In genomic region chr7:26624431-26624830, GRCh38 we compare ENCODE assay signal across 32 cellular contexts.
"Had no signal": no experiment of that assay in that cellular context is flagged by ENCODE, and none has a peak within 500 bp of the region (broad histone marks: within the 10 kb centered on the region; RNA-seq: fewer than 3 reads in every experiment).

No MANE protein-coding gene starts in this region.

- H3K27me3 Mint-ChIP-seq: activated B cell treated with CpG ODN at 0.5 μM for 24 hours; activated CD4-positive, alpha-beta memory T cell treated with anti-CD3 and anti-CD28 coated beads for 36 hours; activated naive CD8-positive, alpha-beta T cell treated with anti-CD3 and anti-CD28 coated beads for 36 hours; activated naive CD8-positive, alpha-beta T cell treated with anti-CD3 and anti-CD28 coated beads, Interleukin-2, amount 50 U/mL, for 24 hours had no signal

- H3K4me3 Mint-ChIP-seq: activated B cell treated with CpG ODN at 0.5 μM for 24 hours; activated CD4-positive, alpha-beta memory T cell treated with anti-CD3 and anti-CD28 coated beads for 36 hours; activated CD4-positive, alpha-beta T cell treated with anti-CD3 and anti-CD28 coated beads for 36 hours; activated CD4-positive, alpha-beta T cell treated with anti-CD3 and anti-CD28 coated beads, Interleukin-2, amount 10 ng/mL, durations not matched to agents 24 days and 14 days; activated CD8-positive, alpha-beta memory T cell treated with anti-CD3 and anti-CD28 coated beads, Interleukin-2, amount 10 ng/mL, durations not matched to agents 7 days and 5 days; activated CD8-positive, alpha-beta T cell treated with anti-CD3 and anti-CD28 coated beads, Interleukin-2, amount 10 ng/mL, durations not matched to agents 7 days and 5 days; activated naive CD4-positive, alpha-beta T cell treated with anti-CD3 and anti-CD28 coated beads for 36 hours; activated naive CD4-positive, alpha-beta T cell treated with anti-CD3 and anti-CD28 coated beads, Interleukin-2, amount 50 U/mL, for 24 hours; activated naive CD8-positive, alpha-beta T cell treated with anti-CD3 and anti-CD28 coated beads for 36 hours; activated naive CD8-positive, alpha-beta T cell treated with anti-CD3 and anti-CD28 coated beads, Interleukin-2, amount 50 U/mL, for 24 hours; activated T-helper 1 cell treated with anti-CD3 and anti-CD28 coated beads, Interleukin-12 subunit alpha, Interleukin-12 subunit beta, Interleukin-2, Interleukin-4 antibody, amounts not matched to agents 30 ng/mL and 10 ng/mL and 1 ng/mL, durations not matched to agents 14 hours and 24 hours and 36 hours; T-helper 17 cell; T-helper 2 cell treated with Interferon-gamma antibody and Interleukin-4, amounts not matched to agents 5 μg/mL and 100 μg/mL, for 36 hours had no signal

- ATAC-seq: activated CD4-positive, alpha-beta T cell treated with anti-CD3 and anti-CD28 coated beads for 36 hours; activated CD4-positive, CD25-positive, alpha-beta regulatory T cell treated with anti-CD3 and anti-CD28 coated beads, Interleukin-2, amount 50 U/mL, for 24 hours; activated CD8-positive, alpha-beta memory T cell treated with anti-CD3 and anti-CD28 coated beads, Interleukin-2, amount 10 ng/mL, durations not matched to agents 7 days and 5 days; activated CD8-positive, alpha-beta T cell treated with anti-CD3 and anti-CD28 coated beads, Interleukin-2, amount 10 ng/mL, durations not matched to agents 7 days and 5 days; activated naive CD8-positive, alpha-beta T cell treated with anti-CD3 and anti-CD28 coated beads, Interleukin-2, amount 50 U/mL, for 24 hours; body of pancreas; gastroesophageal sphincter; T-helper 17 cell had no signal

- H3K4me1 Mint-ChIP-seq: activated B cell treated with CpG ODN at 0.5 μM for 24 hours; activated CD4-positive, alpha-beta T cell treated with anti-CD3 and anti-CD28 coated beads for 36 hours; activated naive CD4-positive, alpha-beta T cell treated with anti-CD3 and anti-CD28 coated beads, Interleukin-2, amount 50 U/mL, for 24 hours; activated naive CD8-positive, alpha-beta T cell treated with anti-CD3 and anti-CD28 coated beads for 36 hours; activated naive CD8-positive, alpha-beta T cell treated with anti-CD3 and anti-CD28 coated beads, Interleukin-2, amount 50 U/mL, for 24 hours; T-helper 17 cell had no signal

- H3K4me1 ChIP-seq: adrenal gland, body of pancreas, esophagus squamous epithelium, gastroesophageal sphincter had no signal

- H3K9me3 ChIP-seq: adrenal gland, body of pancreas, esophagus squamous epithelium, gastroesophageal sphincter had no signal

- H3K36me3 ChIP-seq: adrenal gland, esophagus squamous epithelium, gastroesophageal sphincter, WERI-Rb-1 had no signal

- H3K9me3 Mint-ChIP-seq: activated CD4-positive, alpha-beta memory T cell treated with anti-CD3 and anti-CD28 coated beads for 36 hours; activated naive CD4-positive, alpha-beta T cell treated with anti-CD3 and anti-CD28 coated beads for 36 hours; activated naive CD4-positive, alpha-beta T cell treated with anti-CD3 and anti-CD28 coated beads, Interleukin-2, amount 50 U/mL, for 24 hours; activated naive CD8-positive, alpha-beta T cell treated with anti-CD3 and anti-CD28 coated beads for 36 hours; activated naive CD8-positive, alpha-beta T cell treated with anti-CD3 and anti-CD28 coated beads, Interleukin-2, amount 50 U/mL, for 24 hours; activated T-helper 1 cell treated with anti-CD3 and anti-CD28 coated beads, Interleukin-12 subunit alpha, Interleukin-12 subunit beta, Interleukin-2, Interleukin-4 antibody, amounts not matched to agents 30 ng/mL and 10 ng/mL and 1 ng/mL, durations not matched to agents 14 hours and 24 hours and 36 hours; activated T-helper 2 cell treated with anti-CD3 and anti-CD28 coated beads, Interferon-gamma antibody, Interleukin-2, Interleukin-4, amounts not matched to agents 10 μg/mL and 5 μg/mL and 100 μg/mL, durations not matched to agents 14 hours and 24 hours and 36 hours; T-helper 2 cell treated with Interferon-gamma antibody and Interleukin-4, amounts not matched to agents 5 μg/mL and 100 μg/mL, for 36 hours had no signal

- H3K36me3 Mint-ChIP-seq: activated CD4-positive, alpha-beta memory T cell treated with anti-CD3 and anti-CD28 coated beads for 36 hours; activated naive CD4-positive, alpha-beta T cell treated with anti-CD3 and anti-CD28 coated beads, Interleukin-2, amount 50 U/mL, for 24 hours; activated naive CD8-positive, alpha-beta T cell treated with anti-CD3 and anti-CD28 coated beads for 36 hours had no signal

- H3K27ac ChIP-seq: adrenal gland, body of pancreas, epithelial cell of prostate, esophagus squamous epithelium, gastroesophageal sphincter, WERI-Rb-1 had no signal

- H3K27ac Mint-ChIP-seq: activated B cell treated with CpG ODN at 0.5 μM for 24 hours; activated CD4-positive, alpha-beta memory T cell treated with anti-CD3 and anti-CD28 coated beads for 36 hours; activated CD4-positive, alpha-beta T cell treated with anti-CD3 and anti-CD28 coated beads for 36 hours; activated CD4-positive, alpha-beta T cell treated with anti-CD3 and anti-CD28 coated beads, Interleukin-2, amount 10 ng/mL, durations not matched to agents 24 days and 14 days; activated CD8-positive, alpha-beta memory T cell treated with anti-CD3 and anti-CD28 coated beads, Interleukin-2, amount 10 ng/mL, durations not matched to agents 7 days and 5 days; activated CD8-positive, alpha-beta T cell treated with anti-CD3 and anti-CD28 coated beads, Interleukin-2, amount 10 ng/mL, durations not matched to agents 7 days and 5 days; activated naive CD4-positive, alpha-beta T cell treated with anti-CD3 and anti-CD28 coated beads for 36 hours; activated naive CD4-positive, alpha-beta T cell treated with anti-CD3 and anti-CD28 coated beads, Interleukin-2, amount 50 U/mL, for 24 hours; activated naive CD8-positive, alpha-beta T cell treated with anti-CD3 and anti-CD28 coated beads for 36 hours; activated naive CD8-positive, alpha-beta T cell treated with anti-CD3 and anti-CD28 coated beads, Interleukin-2, amount 50 U/mL, for 24 hours; activated T-helper 1 cell treated with anti-CD3 and anti-CD28 coated beads, Interleukin-12 subunit alpha, Interleukin-12 subunit beta, Interleukin-2, Interleukin-4 antibody, amounts not matched to agents 30 ng/mL and 10 ng/mL and 1 ng/mL, durations not matched to agents 14 hours and 24 hours and 36 hours; activated T-helper 2 cell treated with anti-CD3 and anti-CD28 coated beads, Interferon-gamma antibody, Interleukin-2, Interleukin-4, amounts not matched to agents 10 μg/mL and 5 μg/mL and 100 μg/mL, durations not matched to agents 14 hours and 24 hours and 36 hours; T-helper 17 cell; T-helper 2 cell treated with Interferon-gamma antibody and Interleukin-4, amounts not matched to agents 5 μg/mL and 100 μg/mL, for 36 hours had no signal

- DNase-seq: activated B cell treated with CpG ODN at 0.5 μM for 24 hours; activated CD4-positive, alpha-beta memory T cell treated with anti-CD3 and anti-CD28 coated beads for 36 hours; activated CD4-positive, alpha-beta T cell treated with anti-CD3 and anti-CD28 coated beads for 36 hours; activated CD4-positive, alpha-beta T cell treated with anti-CD3 and anti-CD28 coated beads, Interleukin-2, amount 10 ng/mL, durations not matched to agents 24 days and 14 days; activated CD8-positive, alpha-beta memory T cell treated with anti-CD3 and anti-CD28 coated beads, Interleukin-2, amount 10 ng/mL, durations not matched to agents 7 days and 5 days; activated CD8-positive, alpha-beta memory T cell treated with anti-CD3 and anti-CD28 coated beads, Interleukin-2, amount 50 U/mL, for 4 hours; activated CD8-positive, alpha-beta T cell treated with anti-CD3 and anti-CD28 coated beads, Interleukin-2, amount 10 ng/mL, durations not matched to agents 7 days and 5 days; activated effector memory CD4-positive, alpha-beta T cell treated with anti-CD3 and anti-CD28 coated beads, Interleukin-2, amount 50 U/mL, for 16 hours; activated naive CD4-positive, alpha-beta T cell treated with anti-CD3 and anti-CD28 coated beads for 36 hours; activated naive CD8-positive, alpha-beta T cell treated with anti-CD3 and anti-CD28 coated beads for 36 hours; activated naive CD8-positive, alpha-beta T cell treated with anti-CD3 and anti-CD28 coated beads, Interleukin-2, amount 50 U/mL, for 24 hours; activated T-cell treated with anti-CD3 and anti-CD28 coated beads, Interleukin-2, amount 50 U/mL, for 1 hour; activated T-cell treated with anti-CD3 and anti-CD28 coated beads, Interleukin-2, amount 50 U/mL, for 48 hours; adrenal gland; amygdala; aorta; body of pancreas; caudate nucleus; effector CD8-positive, alpha-beta T cell; esophagus squamous epithelium; foreskin melanocyte; T-helper 1 cell; T-helper 17 cell; T1000; WERI-Rb-1 had no signal

- H3K4me3 ChIP-seq: adrenal gland, body of pancreas, esophagus squamous epithelium, gastroesophageal sphincter had no signal

- H3K27me3 ChIP-seq: adrenal gland, body of pancreas, esophagus squamous epithelium, gastroesophageal sphincter had no signal
